ENCODE assay signal across 19 cellular contexts in genomic region chr5:30866142-30866541, GRCh38.
"Had no signal": no experiment of that assay in that cellular context is flagged by ENCODE, and none has a peak within 500 bp of the region (broad histone marks: within the 10 kb centered on the region; RNA-seq: fewer than 3 reads in every experiment).

No MANE protein-coding gene starts in this region.

- ATAC-seq: activated CD4-positive, CD25-positive, alpha-beta regulatory T cell treated with anti-CD3 and anti-CD28 coated beads, Interleukin-2, amount 50 U/mL, for 24 hours; activated CD8-positive, alpha-beta T cell treated with anti-CD3 and anti-CD28 coated beads for 36 hours; activated T-cell treated with anti-CD3 and anti-CD28 coated beads, Interleukin-2, amount 50 U/mL, for 72 hours had no signal

- H3K4me1 Mint-ChIP-seq: activated naive CD4-positive, alpha-beta T cell treated with anti-CD3 and anti-CD28 coated beads, Interleukin-2, amount 50 U/mL, for 24 hours had no signal

- H3K9ac ChIP-seq: KMS-11 had no signal

- H3K4me3 ChIP-seq: breast epithelium had no signal

- H3K4me2 ChIP-seq: KMS-11 had no signal

- H3K27me3 ChIP-seq: breast epithelium had no signal

- H3K36me3 ChIP-seq: breast epithelium had no signal

- H3K9me3 ChIP-seq: breast epithelium had no signal

- H3K36me3 Mint-ChIP-seq: activated naive CD4-positive, alpha-beta T cell treated with anti-CD3 and anti-CD28 coated beads, Interleukin-2, amount 50 U/mL, for 24 hours had no signal

- H3K27ac ChIP-seq: breast epithelium, KMS-11 had no signal

- DNase-seq: activated CD4-positive, alpha-beta T cell treated with anti-CD3 and anti-CD28 coated beads for 4 hours; activated CD8-positive, alpha-beta memory T cell treated with anti-CD3 and anti-CD28 coated beads, Interleukin-2, amount 50 U/mL, for 4 hours; activated CD8-positive, alpha-beta T cell treated with anti-CD3 and anti-CD28 coated beads for 36 hours; activated T-cell treated with anti-CD3 and anti-CD28 coated beads, Interleukin-2, amount 50 U/mL, for 72 hours; aorta; NCI-H1092; NCI-H1694; NCI-H2029; NCI-H2107; NCI-H446; NCI-H524; NCI-H774; RPMI8226; SHP77 had no signal

- H3K27me3 Mint-ChIP-seq: activated CD8-positive, alpha-beta T cell treated with anti-CD3 and anti-CD28 coated beads for 36 hours; activated naive CD4-positive, alpha-beta T cell treated with anti-CD3 and anti-CD28 coated beads, Interleukin-2, amount 50 U/mL, for 24 hours had no signal

- H3K4me3 Mint-ChIP-seq: activated CD8-positive, alpha-beta T cell treated with anti-CD3 and anti-CD28 coated beads for 36 hours; activated naive CD4-positive, alpha-beta T cell treated with anti-CD3 and anti-CD28 coated beads, Interleukin-2, amount 50 U/mL, for 24 hours; activated T-cell treated with anti-CD3 and anti-CD28 coated beads, Interleukin-2, amount 50 U/mL, for 72 hours; T-helper 1 cell treated with Interleukin-12 subunit alpha and Interleukin-12 subunit beta and Interleukin-4 antibody, amounts not matched to agents 30 μg/mL and 1 μg/mL, for 36 hours had no signal

- H3K27ac Mint-ChIP-seq: activated CD8-positive, alpha-beta T cell treated with anti-CD3 and anti-CD28 coated beads for 36 hours; activated naive CD4-positive, alpha-beta T cell treated with anti-CD3 and anti-CD28 coated beads, Interleukin-2, amount 50 U/mL, for 24 hours; activated T-cell treated with anti-CD3 and anti-CD28 coated beads, Interleukin-2, amount 50 U/mL, for 72 hours; T-helper 1 cell treated with Interleukin-12 subunit alpha and Interleukin-12 subunit beta and Interleukin-4 antibody, amounts not matched to agents 30 μg/mL and 1 μg/mL, for 36 hours had no signal

- H3K4me1 ChIP-seq: breast epithelium had no signal
